ENCODE assay signal across 8 cellular contexts in the genomic region with DNA sequence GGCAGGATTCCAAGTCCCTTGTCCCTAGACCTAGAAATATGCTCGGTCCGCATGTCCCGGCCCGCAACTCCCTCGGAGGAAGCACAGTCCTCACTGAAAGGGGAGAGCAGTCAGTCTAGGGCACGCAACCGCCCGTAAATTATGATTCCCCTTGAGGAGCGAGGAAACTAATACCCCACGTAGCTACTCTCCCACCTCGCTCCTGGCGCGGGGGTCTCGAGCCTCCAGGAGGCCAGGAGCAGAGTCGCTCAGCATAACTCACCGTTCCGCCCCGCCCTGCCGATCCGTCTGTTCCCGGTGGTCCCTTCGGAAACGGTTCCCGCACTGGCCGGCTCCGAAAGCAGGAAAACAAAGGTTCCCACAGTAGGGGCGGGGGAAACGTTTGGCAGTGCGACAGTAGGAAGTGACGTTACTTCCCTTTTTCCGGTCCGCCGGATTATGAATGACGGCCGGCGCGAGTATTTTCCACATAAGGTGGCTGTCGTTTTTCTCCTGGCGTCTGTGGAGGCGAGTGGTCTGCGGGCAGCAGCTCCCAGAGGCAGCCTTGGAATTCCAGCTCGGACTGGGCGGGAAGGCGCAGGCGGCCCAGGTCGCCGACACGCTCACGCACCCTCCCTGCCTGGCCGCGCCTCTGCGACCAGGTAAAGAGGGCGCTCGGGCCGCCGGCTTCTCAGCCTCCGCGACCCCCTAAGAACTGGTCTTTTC. TPM values are rescaled to one million over a fixed set of nuclear protein-coding genes. Genes with fewer than 3 reads are reported as not detected.
DNase-seq lines count a peak whose midpoint lies in the region; ATAC-seq and TF ChIP-seq lines count a peak whose summit lies in the region.

GSTCD (plus strand) TSS at position 409 of the 705 bp plus-strand sequence. CDS start 8,830 bp downstream, outside the sequence.
A gene with protein sequence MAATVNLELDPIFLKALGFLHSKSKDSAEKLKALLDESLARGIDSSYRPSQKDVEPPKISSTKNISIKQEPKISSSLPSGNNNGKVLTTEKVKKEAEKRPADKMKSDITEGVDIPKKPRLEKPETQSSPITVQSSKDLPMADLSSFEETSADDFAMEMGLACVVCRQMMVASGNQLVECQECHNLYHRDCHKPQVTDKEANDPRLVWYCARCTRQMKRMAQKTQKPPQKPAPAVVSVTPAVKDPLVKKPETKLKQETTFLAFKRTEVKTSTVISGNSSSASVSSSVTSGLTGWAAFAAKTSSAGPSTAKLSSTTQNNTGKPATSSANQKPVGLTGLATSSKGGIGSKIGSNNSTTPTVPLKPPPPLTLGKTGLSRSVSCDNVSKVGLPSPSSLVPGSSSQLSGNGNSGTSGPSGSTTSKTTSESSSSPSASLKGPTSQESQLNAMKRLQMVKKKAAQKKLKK (minus strand): TSS at position 314 of the 705 bp plus-strand sequence. CDS start 8,684 bp downstream, outside the sequence.

- TF ChIP-seq POLR2A in GM18951 (IDR thresholded peaks at IDR 0.05; ENCODE audit: extremely low read depth, insufficient read depth, insufficient read length): peak; percentile 91
- TF ChIP-seq POLR2A in spleen (IDR thresholded peaks at IDR 0.05): peak; percentile 22 to 76 (median 51)

- peak; percentile 94 for DNase-seq in AG08395 (ENCODE audit: low spot score)
- DNase-seq in NCI-H345 (lab: John Stamatoyannopoulos, UW): peak; percentile 90
- DNase-seq in activated CD4-positive, CD25-positive, alpha-beta regulatory T cell (lab: John Stamatoyannopoulos, UW): peak; percentile 71 to 82 (median 76)
- peak; percentile 80 for DNase-seq in central memory CD4-positive, alpha-beta T cell
- peak; percentile 96 for DNase-seq in inferior parietal cortex (ENCODE audit: extremely low spot score)
- peak; percentile 96 for DNase-seq in spleen

- H3K27me3 ChIP-seq in spleen (replicated peaks in 1 of 7): no peaks in the 10 kb centered on the region

- intact Hi-C loops in spleen (cut with DNase I; ENCODE audit: low total_unique reads): loop anchor here (10.0 kb wide), 1 partner anchor 564 kb away; the partner anchor contains the start of gene TET2

- 0 to 1% (median 0%) methylated on average over 50 to 58 of the region's 58 CpGs for WGBS in spleen, 5 donors

- in situ Hi-C loops in GM18951 (cut with MboI; ENCODE audit: low sequenced_read_pairs, unreplicated experiment): loop anchor here (25.0 kb wide), 1 partner anchor 196 kb away; no protein-coding TSS in a partner anchor

- TF ChIP-seq CTCF in spleen (IDR thresholded peaks at IDR 0.05 in 8 of 11, conservative IDR thresholded peaks at IDR 0.05 in 3 of 11): peak in 2 of 11 experiments; percentile 12 to 14

- H3K9me3 ChIP-seq in spleen: no peaks in the 10 kb centered on the region

- H3K4me3 ChIP-seq in spleen: peak within 1 kb of the TSS; percentile 59 to 94 (median 88)

- peak within 1 kb of the TSS; percentile 65 to 91 (median 86) for H3K27ac ChIP-seq in spleen

- peaks cover 0 to 4% (median 1%) of the 10 kb centered on the region in 6 donors for H3K36me3 ChIP-seq in spleen

- ATAC-seq in HG03196 (IDR thresholded peaks at IDR 0.05; ENCODE audit: unreplicated experiment): peak; percentile 84

- peaks cover 9 to 62% (median 25%) of the 10 kb centered on the region in 6 donors for H3K4me1 ChIP-seq in spleen

RNA-seq across cellular contexts. Expression of gene GSTCD, which starts in this region (rescaled TPM):
- total RNA-seq in spleen: 10 to 100 TPM in 3 of 7 donors, 1 to 10 TPM in 4; 8.4 to 14.6 (median 9.8) TPM
- polyA plus RNA-seq in spleen: 1 to 10 TPM; 1.8 to 3.4 (median 2.1) TPM

RNA-seq across cellular contexts. Expression of the second gene that starts in this region (rescaled TPM):
- 10 to 100 TPM; 13.7 to 37.3 (median 20.9) TPM for total RNA-seq in spleen
- polyA plus RNA-seq in spleen: 10 to 100 TPM; 10.1 to 15.0 (median 13.5) TPM

Comparison
In these comparisons a context has a peak if more than half of its experiments do, and no peak if none do; other contexts are left out.
1. Peak in every context shown above with its lines: DNase-seq, ATAC-seq, H3K4me3 ChIP-seq and H3K27ac ChIP-seq.